ENCODE assay signal across 28 cellular contexts in the genomic region with DNA sequence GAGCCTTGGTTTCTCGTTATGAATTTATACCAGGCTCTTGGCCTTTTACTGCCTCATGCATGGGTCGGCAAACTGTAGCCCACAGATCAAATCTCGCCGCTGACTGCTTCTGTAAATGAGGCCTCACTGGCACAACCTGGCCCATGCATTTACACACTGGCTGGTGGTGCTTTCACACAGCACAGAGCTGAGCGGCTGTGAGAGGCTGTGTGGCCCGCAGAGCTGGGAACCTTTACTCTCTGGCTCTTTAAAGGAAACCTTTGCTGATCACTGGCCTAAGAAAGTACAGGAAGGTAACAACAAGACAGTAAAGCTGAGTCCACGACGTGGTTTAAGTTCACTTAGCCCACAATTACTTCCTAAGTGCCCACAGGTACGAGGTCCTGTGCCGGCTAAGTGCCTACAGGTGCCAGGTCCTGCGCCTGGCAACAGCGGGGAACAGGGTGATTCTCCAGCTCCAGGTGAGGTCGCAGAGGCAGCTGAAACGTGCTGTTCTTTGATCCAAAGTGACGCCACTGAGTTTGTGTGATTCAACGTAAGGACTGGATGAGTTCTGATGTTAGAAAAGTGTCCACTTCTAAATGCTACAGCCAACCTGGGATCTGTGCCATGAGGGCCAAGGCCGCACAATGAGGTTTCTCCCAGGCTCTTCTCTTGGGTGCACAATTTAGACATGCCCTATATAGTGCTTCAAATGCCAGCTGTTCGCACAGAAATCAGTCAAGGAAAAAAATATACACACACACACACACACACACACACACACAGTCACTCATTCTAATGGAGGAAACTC. TPM values are rescaled to one million over a fixed set of nuclear protein-coding genes. Genes with fewer than 3 reads are reported as not detected.
A peak's percentile ranks its signal among the peaks of the same experiment; 100 is the strongest.
DNase-seq lines count a peak whose midpoint lies in the region; ATAC-seq, FAIRE-seq and TF ChIP-seq lines count a peak whose summit lies in the region.
"Had no signal": no experiment of that assay in that cellular context is flagged by ENCODE, and none has a peak within 500 bp of the region (broad histone marks: within the 10 kb centered on the region; RNA-seq: fewer than 3 reads in every experiment).

No MANE protein-coding gene starts in this region.

- CTCF ChIA-PET in CD8-positive, alpha-beta T cell (lab: Charles Lee): interaction anchor here (1.6 kb wide), 1 partner anchor 24 kb away, joined by 6 read pairs; no protein-coding TSS in a partner anchor

- FAIRE-seq in bronchial epithelial cell (lab: Jason Lieb, UNC): peak; percentile 76
- FAIRE-seq: RCC 7860 had no signal

- H3K4me3 ChIP-seq in bronchial epithelial cell (ENCODE audit: low read depth, low read length) (no peak overlapping the region), vagina (no peak overlapping the region)
- H3K4me3 ChIP-seq in CD8-positive, alpha-beta T cell (ENCODE audit: low read depth, low read length): no peak overlapping the region

- H3K36me3 Mint-ChIP-seq in activated T-cell treated with anti-CD3 and anti-CD28 coated beads, Interleukin-2, amount 50 U/mL, for 72 hours (ENCODE audit: insufficient read depth in 2 of 2): peaks cover 21 to 36% of the 10 kb centered on the region in 2 donors
- peaks cover 91% of the 10 kb centered on the region for H3K36me3 Mint-ChIP-seq in CD8-positive, alpha-beta T cell

- peaks cover 21% of the 10 kb centered on the region for H3K36me3 ChIP-seq in bronchial epithelial cell (ENCODE audit: control insufficient read depth, insufficient read depth, low read length)
- H3K36me3 ChIP-seq in vagina: peaks cover 0 to 26% of the 10 kb centered on the region in 2 donors
- H3K36me3 ChIP-seq in CD8-positive, alpha-beta T cell (ENCODE audit: insufficient read depth, low read length): peaks cover 15% of the 10 kb centered on the region

- H3K27ac Mint-ChIP-seq in activated T-cell treated with anti-CD3 and anti-CD28 coated beads, Interleukin-2, amount 50 U/mL, for 72 hours: no peak overlapping the region
- no peak overlapping the region for H3K27ac Mint-ChIP-seq in CD8-positive, alpha-beta T cell
- H3K27ac Mint-ChIP-seq: CD8-positive, alpha-beta memory T cell had no signal

- no peaks in the 10 kb centered on the region for H3K27me3 ChIP-seq in bronchial epithelial cell (ENCODE audit: control insufficient read depth, insufficient read depth, low read length)
- no peaks in the 10 kb centered on the region for H3K27me3 ChIP-seq in vagina
- no peaks in the 10 kb centered on the region for H3K27me3 ChIP-seq in CD8-positive, alpha-beta T cell (ENCODE audit: insufficient read depth, low read length)

- H3K4me1 ChIP-seq in vagina: peaks cover 28% of the 10 kb centered on the region
- H3K4me1 ChIP-seq in CD8-positive, alpha-beta T cell (ENCODE audit: insufficient read depth, low read length): no peaks in the 10 kb centered on the region

- H3K27ac ChIP-seq in vagina: peak overlapping the region; percentile 51
- H3K27ac ChIP-seq in CD8-positive, alpha-beta T cell (ENCODE audit: low read depth, low read length): no peak overlapping the region
- H3K27ac ChIP-seq: 22Rv1 had no signal

- no peaks in the 10 kb centered on the region for H3K4me1 Mint-ChIP-seq in activated T-cell treated with anti-CD3 and anti-CD28 coated beads, Interleukin-2, amount 50 U/mL, for 72 hours (ENCODE audit: low read depth)
- no peaks in the 10 kb centered on the region for H3K4me1 Mint-ChIP-seq in CD8-positive, alpha-beta T cell (ENCODE audit: low read depth)
- H3K4me1 Mint-ChIP-seq: CD8-positive, alpha-beta memory T cell had no signal

- H3K9me3 Mint-ChIP-seq in activated T-cell treated with anti-CD3 and anti-CD28 coated beads, Interleukin-2, amount 50 U/mL, for 72 hours: peaks cover 8 to 10% of the 10 kb centered on the region in 2 donors
- peaks cover 25% of the 10 kb centered on the region for H3K9me3 Mint-ChIP-seq in CD8-positive, alpha-beta T cell

- ATAC-seq in activated T-cell treated with anti-CD3 and anti-CD28 coated beads, Interleukin-2, amount 50 U/mL, for 72 hours (replicated peaks in 1 of 2): no peak
- ATAC-seq in HG03139 (IDR thresholded peaks at IDR 0.05; ENCODE audit: unreplicated experiment): no peak
- ATAC-seq in HG03432 (IDR thresholded peaks at IDR 0.05; ENCODE audit: unreplicated experiment): no peak
- ATAC-seq in CD8-positive, alpha-beta T cell: no peak

- no peaks in the 10 kb centered on the region for H3K27me3 Mint-ChIP-seq in activated T-cell treated with anti-CD3 and anti-CD28 coated beads, Interleukin-2, amount 50 U/mL, for 72 hours (ENCODE audit: low read depth)
- H3K27me3 Mint-ChIP-seq in CD8-positive, alpha-beta T cell (ENCODE audit: low read depth): no peaks in the 10 kb centered on the region
- H3K27me3 Mint-ChIP-seq: CD8-positive, alpha-beta memory T cell had no signal

- H3K9me3 ChIP-seq in vagina: peaks cover 11% of the 10 kb centered on the region
- peaks cover 3% of the 10 kb centered on the region for H3K9me3 ChIP-seq in CD8-positive, alpha-beta T cell (ENCODE audit: low read length)

- no peak overlapping the region for H3K4me3 Mint-ChIP-seq in activated T-cell treated with anti-CD3 and anti-CD28 coated beads, Interleukin-2, amount 50 U/mL, for 72 hours
- no peak overlapping the region for H3K4me3 Mint-ChIP-seq in CD8-positive, alpha-beta T cell
- H3K4me3 Mint-ChIP-seq: CD8-positive, alpha-beta memory T cell had no signal

- no peak for TF ChIP-seq POLR2A in vagina (IDR thresholded peaks at IDR 0.05)

- peak; percentile 4 for DNase-seq in activated T-cell treated with anti-CD3 and anti-CD28 coated beads, Interleukin-2, amount 50 U/mL, for 1 hour
- DNase-seq in activated T-cell treated with anti-CD3 and anti-CD28 coated beads, Interleukin-2, amount 50 U/mL, for 72 hours: no peak
- DNase-seq in bronchial epithelial cell (ENCODE audit: low read depth) (no peak), mesenteric fat pad (ENCODE audit: low spot score) (peak; percentile 59), vagina (ENCODE audit: extremely low spot score in 2 of 2) (no peak)
- no peak for DNase-seq in CD8-positive, alpha-beta T cell
- DNase-seq: ACHN; C1 segment of cervical spinal cord; Calu3; CD8-positive, alpha-beta memory T cell; DMS53; EL; GF-D8; H7; KBM-7; MM.1S; NCI-H1048; NCI-H1417 treated with DMSO at 0.1 percent for 48 hours; NCI-H187; NCI-H2107; NCI-H446 treated with DMSO at 0.1 percent for 48 hours; NCI-H526 treated with DMSO at 0.1 percent for 48 hours; OCI-M1; SHP77 had no signal

- intact Hi-C loops in vagina (cut with DNase I): no loop called here
- intact Hi-C loops in CD8-positive, alpha-beta T cell (cut with DNase I, micrococcal nuclease): no loop called here

- TF ChIP-seq CTCF in bronchial epithelial cell (IDR thresholded peaks at IDR 0.05; ENCODE audit: insufficient read depth, low read length, severe bottlenecking) (no peak), vagina (IDR thresholded peaks at IDR 0.05) (no peak)
- TF ChIP-seq CTCF in CD8-positive, alpha-beta T cell (IDR thresholded peaks at IDR 0.05): no peak

- POLR2A ChIA-PET in CD8-positive, alpha-beta T cell (lab: Charles Lee): no interaction called here

RNA-seq across cellular contexts. Expression of a gene that starts 57.7 kb away (rescaled TPM):
- total RNA-seq in activated T-cell treated with anti-CD3 and anti-CD28 coated beads, Interleukin-2, amount 50 U/mL, for 72 hours: 100 to 1,000 TPM; 112 to 116 TPM
- total RNA-seq in bronchial epithelial cell (162 and 166 TPM in 2 replicates), mesenteric fat pad (96.8 TPM), vagina (72.2 TPM)
- 10 to 100 TPM; 98.2 to 99.8 TPM for total RNA-seq in CD8-positive, alpha-beta T cell

Comparison
In these comparisons a context has a peak if more than half of its experiments do, and no peak if none do; other contexts are left out.
1. DNase-seq: peak in activated T-cell treated with anti-CD3 and anti-CD28 coated beads, Interleukin-2, amount 50 U/mL, for 1 hour (single experiment) and mesenteric fat pad (single experiment); none in activated T-cell treated with anti-CD3 and anti-CD28 coated beads, Interleukin-2, amount 50 U/mL, for 72 hours (0 of 2), bronchial epithelial cell (single experiment), vagina (0 of 2) and CD8-positive, alpha-beta T cell (0 of 7).